9 cellular contexts compared by ENCODE assay signal in the genomic region with DNA sequence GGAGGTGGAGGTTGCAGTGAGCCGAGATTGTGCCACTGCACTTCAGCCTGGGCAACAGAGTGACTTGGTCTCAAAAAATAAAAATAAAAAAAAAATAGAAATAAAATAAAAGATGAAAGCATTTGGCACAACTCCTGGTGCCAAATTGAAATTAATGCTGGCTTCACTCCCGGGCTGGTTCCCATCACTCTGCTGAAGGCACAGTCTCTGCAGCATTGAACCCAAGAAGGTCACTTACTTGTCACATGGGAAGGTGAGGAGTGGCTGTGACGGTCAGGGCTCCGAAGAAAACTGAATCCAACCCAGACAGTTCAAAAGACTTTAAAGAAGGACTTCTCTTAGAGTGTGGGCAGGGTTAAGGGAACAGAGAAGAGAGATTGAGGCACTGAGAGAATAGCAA. TPM values are rescaled to one million over a fixed set of nuclear protein-coding genes. Genes with fewer than 3 reads are reported as not detected.
"Had no signal": no experiment of that assay in that cellular context is flagged by ENCODE, and none has a peak within 500 bp of the region (broad histone marks: within the 10 kb centered on the region; RNA-seq: fewer than 3 reads in every experiment).

No MANE protein-coding gene starts in this region.

- H3K4me3 ChIP-seq: GM23248, GM23338, HAP-1 had no signal

- H3K36me3 ChIP-seq: HAP-1 had no signal

- H3K4me1 ChIP-seq: HAP-1 had no signal

- H3K27ac ChIP-seq: GM23248 had no signal

- H3K9me3 ChIP-seq: HAP-1 had no signal

- DNase-seq: GM23248, GOT3, H7, H9, HCEC 1CT, HFFc6 had no signal

RNA-seq across cellular contexts. Expression of gene CCDC63, which starts 10.5 kb away (rescaled TPM):
- total RNA-seq: GM23248, GM23338, H4, HFFc6 had no signal
- polyA plus RNA-seq: GM23248 had no signal
